ENCODE assay signal across 11 cellular contexts in genomic region chr1:184954232-184954995, GRCh38. TPM values are rescaled to one million over a fixed set of nuclear protein-coding genes. Genes with fewer than 3 reads are reported as not detected.
DNase-seq lines count a peak whose midpoint lies in the region; ATAC-seq and TF ChIP-seq lines count a peak whose summit lies in the region.
"Had no signal": no experiment of that assay in that cellular context is flagged by ENCODE, and none has a peak within 500 bp of the region (broad histone marks: within the 10 kb centered on the region; RNA-seq: fewer than 3 reads in every experiment).

No MANE protein-coding gene starts in this region.

- no peaks in the 10 kb centered on the region for H3K9me3 Mint-ChIP-seq in CD8-positive, alpha-beta memory T cell

- no peaks in the 10 kb centered on the region for H3K9me3 ChIP-seq in CD8-positive, alpha-beta memory T cell (ENCODE audit: low read length)
- no peaks in the 10 kb centered on the region for H3K9me3 ChIP-seq in adipocyte (ENCODE audit: control insufficient read depth, low read length)
- no peaks in the 10 kb centered on the region for H3K9me3 ChIP-seq in stomach
- H3K9me3 ChIP-seq: tibial nerve had no signal

- peaks cover 0 to 1% of the 10 kb centered on the region in 2 donors for H3K27me3 Mint-ChIP-seq in CD8-positive, alpha-beta memory T cell

- peaks cover 0 to 18% (median 7%) of the 10 kb centered on the region in 3 donors for H3K36me3 Mint-ChIP-seq in CD8-positive, alpha-beta memory T cell

- peak overlapping the region in 3 of 7 donors; percentile 23 to 33 (median 31) for H3K4me3 Mint-ChIP-seq in CD8-positive, alpha-beta memory T cell

- peak overlapping the region; percentile 27 for H3K9ac ChIP-seq in adipocyte (ENCODE audit: low read length)

- H3K4me1 ChIP-seq in CD8-positive, alpha-beta memory T cell (ENCODE audit: insufficient read depth, low read length), result no peaks in the 10 kb centered on the region
- H3K4me1 ChIP-seq in adipocyte (ENCODE audit: control insufficient read depth, insufficient read depth, low read length) (peaks cover 42% of the 10 kb centered on the region), stomach (peaks cover 8 to 51% (median 30%) of the 10 kb centered on the region in 4 donors)

- DNase-seq in CD8-positive, alpha-beta memory T cell, result no peak
- DNase-seq in HPDE6-E6E7 (ENCODE audit: extremely low spot score) (peak; percentile 29), adipocyte (ENCODE audit: low read depth) (peak; percentile 25), kidney tubule cell (ENCODE audit: low spot score) (peak; percentile 51), NCI-H146 (lab: John Stamatoyannopoulos, UW) (no peak), RPMI8226 (no peak), stomach (no peak)
- DNase-seq: activated CD4-positive, alpha-beta T cell treated with anti-CD3 and anti-CD28 coated beads for 4 hours had no signal

- intact Hi-C loops in stomach (cut with DNase I; ENCODE audit: low total_unique reads), result no loop called here

- no peaks in the 10 kb centered on the region for H3K36me3 ChIP-seq in CD8-positive, alpha-beta memory T cell (ENCODE audit: insufficient read depth, low read length)
- H3K36me3 ChIP-seq in adipocyte (ENCODE audit: control insufficient read depth, insufficient read depth, low read length, severe bottlenecking) (no peaks in the 10 kb centered on the region), stomach (no peaks in the 10 kb centered on the region)
- H3K36me3 ChIP-seq: tibial nerve had no signal

- H3K27ac ChIP-seq in CD8-positive, alpha-beta memory T cell (ENCODE audit: low read depth, low read length), result no peak overlapping the region
- H3K27ac ChIP-seq in stomach, result peak overlapping the region in 2 of 5 donors; percentile 34 to 40
- H3K27ac ChIP-seq: tibial nerve had no signal

- 50 to 69% (median 57%) methylated on average over 4 of the region's 4 CpGs for WGBS in stomach, 5 donors

- CTCF ChIA-PET in CD8-positive, alpha-beta memory T cell (lab: Charles Lee), result interaction anchor here (0.9 kb wide), 1 partner anchor 140 kb away, joined by 3 read pairs; no protein-coding TSS in a partner anchor

- no peak for TF ChIP-seq CTCF in stomach (IDR thresholded peaks at IDR 0.05)

- TF ChIP-seq EP300 in stomach (IDR thresholded peaks at IDR 0.05), result no peak

- H3K27ac Mint-ChIP-seq in CD8-positive, alpha-beta memory T cell, result peak overlapping the region in 7 of 8 donors; percentile 25 to 86 (median 76)

- H3K4me3 ChIP-seq in CD8-positive, alpha-beta memory T cell (ENCODE audit: low read length), result no peak overlapping the region
- peak overlapping the region; percentile 35 for H3K4me3 ChIP-seq in adipocyte (ENCODE audit: low read length)
- no peak overlapping the region for H3K4me3 ChIP-seq in stomach
- H3K4me3 ChIP-seq: lung, tibial nerve had no signal

- no peak for ATAC-seq in HG03025 (IDR thresholded peaks at IDR 0.05; ENCODE audit: low FRiP score, unreplicated experiment)

- H3K27me3 ChIP-seq in CD8-positive, alpha-beta memory T cell (ENCODE audit: insufficient read depth, low read length, poor library complexity, severe bottlenecking), result no peaks in the 10 kb centered on the region
- H3K27me3 ChIP-seq in adipocyte (replicated peaks; ENCODE audit: control insufficient read depth, insufficient read depth, low read length) (no peaks in the 10 kb centered on the region), stomach (no peaks in the 10 kb centered on the region)
- H3K27me3 ChIP-seq: tibial nerve had no signal

- H3K4me1 Mint-ChIP-seq in CD8-positive, alpha-beta memory T cell, result peaks cover 38 to 77% (median 75%) of the 10 kb centered on the region in 3 donors

- POLR2A ChIA-PET in CD8-positive, alpha-beta memory T cell (lab: Charles Lee), result no interaction called here

- TF ChIP-seq POLR2A in stomach (IDR thresholded peaks at IDR 0.05), result no peak

RNA-seq across cellular contexts. Expression of gene NIBAN1, which starts 19.9 kb away (rescaled TPM):
- total RNA-seq in CD8-positive, alpha-beta memory T cell, result 10 to 100 TPM; 51.8 to 55.7 TPM
- polyA plus RNA-seq in CD8-positive, alpha-beta memory T cell, result 40.0 TPM
- 100 to 1,000 TPM in 2 of 5 donors, 10 to 100 TPM in 2, 1 to 10 TPM in 1; 9.8 to 302 (median 85.6) TPM for total RNA-seq in stomach
- 10 to 100 TPM in 1 of 3 donors, 1 to 10 TPM in 2; 7.5 to 18.7 (median 9.8) TPM for polyA plus RNA-seq in stomach

Comparison
In these comparisons a context has a peak if more than half of its experiments do, and no peak if none do; other contexts are left out.
1. DNase-seq: peak in HPDE6-E6E7 (single experiment), adipocyte (single experiment) and kidney tubule cell (single experiment); none in CD8-positive, alpha-beta memory T cell (0 of 5), NCI-H146 (single experiment), RPMI8226 (single experiment) and stomach (single experiment).